In the genomic region with DNA sequence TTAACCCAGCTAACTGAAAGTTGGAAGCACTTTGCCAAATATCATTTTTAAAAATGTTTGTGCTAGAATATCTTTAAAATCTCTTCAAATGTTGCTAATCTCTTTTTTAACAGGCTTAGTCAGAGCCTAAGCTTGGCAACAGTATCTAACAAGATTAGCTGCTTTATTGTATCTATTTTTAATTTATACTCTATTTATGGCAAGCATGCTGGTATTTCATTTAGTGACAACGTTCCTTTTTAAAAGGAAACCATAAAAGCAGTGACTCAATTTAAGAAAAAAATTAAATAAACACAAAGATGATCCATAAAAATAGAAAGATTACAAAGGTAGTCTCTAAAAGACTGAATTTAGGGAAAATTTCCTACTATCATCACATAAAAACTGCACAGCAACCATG, we compare ENCODE assay signal across 1 cellular context.
TF ChIP-seq lines count a peak whose summit lies in the region.

No MANE protein-coding gene starts in this region.

TF ChIP-seq in IMR-90, 13 proteins besides CTCF, POLR2A, EP300 and RAD21:
- TF ChIP-seq RCOR1 (IDR thresholded peaks at IDR 0.05; ENCODE audit: insufficient replicate concordance, low read length) = no peak
- no peak for TF ChIP-seq SMC3 (IDR thresholded peaks at IDR 0.05; ENCODE audit: low read depth, low read length)
- TF ChIP-seq CEBPB (IDR thresholded peaks at IDR 0.05; ENCODE audit: low read depth, low read length) = no peak
TF ChIP-seq in IMR-90: peak in this region for 0.
